12 cellular contexts compared by ENCODE assay signal in genomic region chr15:72758195-72758594, GRCh38. TPM values are rescaled to one million over a fixed set of nuclear protein-coding genes. Genes with fewer than 3 reads are reported as not detected.
DNase-seq lines count a peak whose midpoint lies in the region; ATAC-seq and TF ChIP-seq lines count a peak whose summit lies in the region.
"Had no signal": no experiment of that assay in that cellular context is flagged by ENCODE, and none has a peak within 500 bp of the region (broad histone marks: within the 10 kb centered on the region; RNA-seq: fewer than 3 reads in every experiment).

No MANE protein-coding gene starts in this region.

- H3K27me3 Mint-ChIP-seq in brain = no peaks in the 10 kb centered on the region

- no peak overlapping the region for H3K9ac ChIP-seq in MM.1S (ENCODE audit: low read length)

- no peak overlapping the region for H3K27ac ChIP-seq in MM.1S (ENCODE audit: low read length)
- H3K27ac ChIP-seq: pancreas had no signal

- in situ Hi-C loops in GM13976 (cut with MboI; ENCODE audit: low sequenced_read_pairs, unreplicated experiment) = no loop called here

- no peak for TF ChIP-seq CTCF in AG04449 (IDR thresholded peaks at IDR 0.05; ENCODE audit: insufficient read depth, low read length, missing control alignments)
- TF ChIP-seq CTCF in brain (conservative IDR thresholded peaks at IDR 0.05) = no peak
- no peak for TF ChIP-seq CTCF in GM13976 (IDR thresholded peaks at IDR 0.05; ENCODE audit: borderline replicate concordance, control extremely low read depth, extremely low read depth, insufficient read depth, missing control alignments)
- no peak for TF ChIP-seq CTCF in MM.1S (IDR thresholded peaks at IDR 0.05; ENCODE audit: low read length)

- POLR2A ChIA-PET in AG04449 (lab: Yijun Ruan, JAX) = interaction anchor here (0.6 kb wide), 1 partner anchor 10 kb away, joined by 3 read pairs; no protein-coding TSS in a partner anchor

- H3K4me1 ChIP-seq in MM.1S (ENCODE audit: low read length) = no peaks in the 10 kb centered on the region

- peaks cover 9% of the 10 kb centered on the region for H3K36me3 ChIP-seq in MM.1S (replicated peaks; ENCODE audit: insufficient read depth, low read length)

- peaks cover 10% of the 10 kb centered on the region for H3K4me1 Mint-ChIP-seq in brain

- H3K9me2 ChIP-seq in MM.1S (replicated peaks; ENCODE audit: insufficient read depth, low read length) = no peaks in the 10 kb centered on the region

- no peaks in the 10 kb centered on the region for H3K9me3 Mint-ChIP-seq in brain
- H3K9me3 Mint-ChIP-seq: T-helper 2 cell treated with Interferon-gamma antibody and Interleukin-4, amounts not matched to agents 5 μg/mL and 100 μg/mL, for 36 hours had no signal

- H4K20me1 ChIP-seq in MM.1S (ENCODE audit: insufficient read depth, low read length) = no peaks in the 10 kb centered on the region

- no peak overlapping the region for H3K4me3 Mint-ChIP-seq in brain
- H3K4me3 Mint-ChIP-seq: T-helper 2 cell treated with Interferon-gamma antibody and Interleukin-4, amounts not matched to agents 5 μg/mL and 100 μg/mL, for 36 hours had no signal

- no peaks in the 10 kb centered on the region for H3K9me3 ChIP-seq in MM.1S (replicated peaks; ENCODE audit: insufficient read depth, low read length)
- H3K9me3 ChIP-seq: pancreas had no signal

- no peak overlapping the region for H3K4me2 ChIP-seq in MM.1S (ENCODE audit: low read depth, low read length)

- peak; percentile 94 for DNase-seq in AG04449 (ENCODE audit: low read depth, low spot score)
- DNase-seq in HT1080 (ENCODE audit: low read depth) = peak; percentile 93
- peak; percentile 18 for DNase-seq in iPS-NIHi7 (ENCODE audit: extremely low spot score)
- DNase-seq in GM13976 (ENCODE audit: low spot score) = no peak
- DNase-seq in UCSD-AML1 (lab: John Stamatoyannopoulos, UW; ENCODE audit: unreplicated experiment) = no peak
- no peak for DNase-seq in MM.1S
- DNase-seq: NCI-H82, pancreas had no signal

- no peak for ATAC-seq in GM19324 (IDR thresholded peaks at IDR 0.05; ENCODE audit: low FRiP score, unreplicated experiment)
- ATAC-seq: GM12878 had no signal

- CTCF ChIA-PET in AG04449 (lab: Yijun Ruan, JAX) = interaction anchor here (0.7 kb wide), 1 partner anchor 22 kb away, joined by 3 read pairs; no protein-coding TSS in a partner anchor

- no peaks in the 10 kb centered on the region for H3F3A ChIP-seq in MM.1S (ENCODE audit: insufficient read depth, low read length)

- H3K4me3 ChIP-seq in AG04449 (ENCODE audit: low read depth, low read length) (no peak overlapping the region), MM.1S (ENCODE audit: low read length) (no peak overlapping the region)
- H3K4me3 ChIP-seq: GM12878, pancreas had no signal

- no peak overlapping the region for H2AFZ ChIP-seq in MM.1S (ENCODE audit: low read length)

- H3K27ac Mint-ChIP-seq in brain = peak overlapping the region in 4 of 5 experiments; percentile 38 to 96 (median 52)
- H3K27ac Mint-ChIP-seq: T-helper 2 cell treated with Interferon-gamma antibody and Interleukin-4, amounts not matched to agents 5 μg/mL and 100 μg/mL, for 36 hours had no signal

- no peaks in the 10 kb centered on the region for H3K27me3 ChIP-seq in MM.1S (replicated peaks; ENCODE audit: insufficient read depth, low read length)
- H3K27me3 ChIP-seq: pancreas had no signal

- H3K79me2 ChIP-seq in MM.1S (ENCODE audit: low read length) = peaks cover 17% of the 10 kb centered on the region; the same call in 1 of the 2 replicates

- H3K36me3 Mint-ChIP-seq in brain = peaks cover 77% of the 10 kb centered on the region

RNA-seq across cellular contexts. Expression of gene ADPGK, which starts 25.4 kb away (rescaled TPM):
- 67.7 and 69.5 TPM in 2 replicates for total RNA-seq in HT1080 (2014; rRNA removed; shearing (Covaris generic))
- polyA plus RNA-seq in HT1080 (2015; cell fraction: cytosol; rRNA removed) = 65.8 and 71.4 TPM in 2 replicates
- polyA plus RNA-seq in HT1080 (2015; cell fraction: nucleus; rRNA removed) = 98.0 and 108 TPM in 2 replicates
- polyA plus RNA-seq in brain (ENCODE audit: insufficient read depth, low read depth, low replicate concordance) = 19.4 TPM

Comparison
In these comparisons a context has a peak if more than half of its experiments do, and no peak if none do; other contexts are left out.
1. DNase-seq: peak in AG04449 (single experiment), HT1080 (single experiment) and iPS-NIHi7 (single experiment); none in GM13976 (single experiment), UCSD-AML1 (single experiment) and MM.1S (single experiment).